14 cellular contexts compared by ENCODE assay signal in genomic region chr11:1755344-1756023, GRCh38. TPM values are rescaled to one million over a fixed set of nuclear protein-coding genes. Genes with fewer than 3 reads are reported as not detected.
DNase-seq lines count a peak whose midpoint lies in the region; ATAC-seq and TF ChIP-seq lines count a peak whose summit lies in the region.
"Had no signal": no experiment of that assay in that cellular context is flagged by ENCODE, and none has a peak within 500 bp of the region (broad histone marks: within the 10 kb centered on the region; RNA-seq: fewer than 3 reads in every experiment).

No MANE protein-coding gene starts in this region.

- peaks cover 1% of the 10 kb centered on the region for H3K27me3 Mint-ChIP-seq in activated CD4-positive, alpha-beta memory T cell treated with anti-CD3 and anti-CD28 coated beads, Interleukin-2, amount 10 ng/mL, durations not matched to agents 7 days and 5 days
- H3K27me3 Mint-ChIP-seq in activated CD4-positive, alpha-beta memory T cell treated with anti-CD3 and anti-CD28 coated beads for 36 hours = peaks cover 1% of the 10 kb centered on the region

- H3K27ac ChIP-seq in RWPE1 (peak overlapping the region; percentile 93), stomach (peak overlapping the region in 3 of 5 donors; percentile 23 to 98 (median 95)), SK-N-SH (ENCODE audit: low read depth in 2 of 2, low read length in 1 of 2) (no peak overlapping the region)
- H3K27ac ChIP-seq: ovary, testis had no signal

- H3K36me3 ChIP-seq in stomach = peaks cover 54 to 90% (median 87%) of the 10 kb centered on the region in 4 donors
- peaks cover 0 to 40% of the 10 kb centered on the region in 2 experiments for H3K36me3 ChIP-seq in SK-N-SH (replicated peaks in 1 of 2; ENCODE audit: control insufficient read depth in 1 of 2, insufficient read depth in 2 of 2, low read length in 1 of 2)
- H3K36me3 ChIP-seq: ovary had no signal

- no peak for DNase-seq in activated CD4-positive, alpha-beta memory T cell treated with anti-CD3 and anti-CD28 coated beads, Interleukin-2, amount 10 ng/mL, durations not matched to agents 7 days and 5 days
- no peak for DNase-seq in activated CD4-positive, alpha-beta memory T cell treated with anti-CD3 and anti-CD28 coated beads for 36 hours
- DNase-seq in RWPE1 (ENCODE audit: low spot score) (no peak), left ventricle myocardium superior (peak; percentile 86), stomach (no peak), retina (no peak), SK-N-SH (no peak)
- DNase-seq: activated B cell treated with CpG ODN at 0.5 μM for 24 hours; NCI-H2081 treated with DMSO at 0.1 percent for 48 hours; ovary; stimulated activated CD4-positive, alpha-beta T cell treated with anti-CD3 and anti-CD28 coated beads, Interleukin-4, amount 100 ng/mL, for 4 hours; testis had no signal

- H3K4me1 Mint-ChIP-seq in activated CD4-positive, alpha-beta memory T cell treated with anti-CD3 and anti-CD28 coated beads, Interleukin-2, amount 10 ng/mL, durations not matched to agents 7 days and 5 days = peaks cover 61% of the 10 kb centered on the region
- peaks cover 41% of the 10 kb centered on the region for H3K4me1 Mint-ChIP-seq in activated CD4-positive, alpha-beta memory T cell treated with anti-CD3 and anti-CD28 coated beads for 36 hours (ENCODE audit: low read depth)

- no peak overlapping the region for H3K4me2 ChIP-seq in SK-N-SH

- H3K4me1 ChIP-seq in stomach (peaks cover 52 to 95% (median 80%) of the 10 kb centered on the region in 4 donors), SK-N-SH (ENCODE audit: control insufficient read depth in 1 of 2, insufficient read depth in 2 of 2, low read depth in 1 of 2, low read length in 1 of 2) (peaks cover 0 to 29% of the 10 kb centered on the region in 2 experiments; a peak in 1 of 4 replicates)

- TF ChIP-seq RAD21 in SK-N-SH (IDR thresholded peaks at IDR 0.05; ENCODE audit: low read length) = no peak

- H3K36me3 Mint-ChIP-seq in activated CD4-positive, alpha-beta memory T cell treated with anti-CD3 and anti-CD28 coated beads, Interleukin-2, amount 10 ng/mL, durations not matched to agents 7 days and 5 days (ENCODE audit: low read depth) = peaks cover 39% of the 10 kb centered on the region
- H3K36me3 Mint-ChIP-seq in activated CD4-positive, alpha-beta memory T cell treated with anti-CD3 and anti-CD28 coated beads for 36 hours = peaks cover 9% of the 10 kb centered on the region

- no peak for TF ChIP-seq EP300 in stomach (IDR thresholded peaks at IDR 0.05)
- TF ChIP-seq EP300 in SK-N-SH (IDR thresholded peaks at IDR 0.05; ENCODE audit: borderline replicate concordance in 1 of 2, low read depth in 1 of 2, low read length in 1 of 2) = no peak

- H3K27me3 ChIP-seq in stomach (peaks cover 0 to 2% (median 0%) of the 10 kb centered on the region in 3 donors), SK-N-SH (ENCODE audit: insufficient read depth) (no peaks in the 10 kb centered on the region)
- H3K27me3 ChIP-seq: ovary, testis had no signal

- no peak for TF ChIP-seq POLR2A in stomach (IDR thresholded peaks at IDR 0.05)

- H3F3A ChIP-seq in SK-N-SH (replicated peaks; ENCODE audit: insufficient read depth) = no peaks in the 10 kb centered on the region

- peak; percentile 60 for ATAC-seq in left ventricle myocardium superior
- no peak for ATAC-seq in GM18498 (IDR thresholded peaks at IDR 0.05; ENCODE audit: unreplicated experiment)

- H3K9ac ChIP-seq in SK-N-SH = no peak overlapping the region

- H2AFZ ChIP-seq in SK-N-SH (ENCODE audit: low read depth) = no peak overlapping the region

- 67 to 89% (median 70%) methylated on average over 16 to 17 of the region's 17 CpGs for WGBS in stomach, 5 donors
- 89% methylated on average over 17 of the region's 17 CpGs for WGBS in SK-N-SH (ENCODE audit: low lambda C conversion rate)

- H3K4me3 ChIP-seq in stomach (peak overlapping the region in 1 of 4 donors; percentile 8), SK-N-SH (ENCODE audit: low read depth in 2 of 2, low read length in 1 of 2) (no peak overlapping the region)
- H3K4me3 ChIP-seq: ovary, testis had no signal

- no peaks in the 10 kb centered on the region for H3K9me2 ChIP-seq in SK-N-SH

- 0 out of 2 replicates have a peak, but pooled peaks cover 3% of the 10 kb centered on the region for H4K20me1 ChIP-seq in SK-N-SH (ENCODE audit: insufficient read depth)

- POLR2A ChIA-PET in activated CD4-positive, alpha-beta memory T cell treated with anti-CD3 and anti-CD28 coated beads, Interleukin-2, amount 10 ng/mL, durations not matched to agents 7 days and 5 days (lab: Charles Lee) = no interaction called here
- POLR2A ChIA-PET in activated CD4-positive, alpha-beta memory T cell treated with anti-CD3 and anti-CD28 coated beads for 36 hours (lab: Charles Lee) = no interaction called here
- POLR2A ChIA-PET in RWPE1 (lab: Yijun Ruan, JAX; ENCODE audit: low non-redundant PET) (no interaction called here), SK-N-SH (lab: Yijun Ruan, JAX) (no interaction called here)

- H3K4me3 Mint-ChIP-seq in activated CD4-positive, alpha-beta memory T cell treated with anti-CD3 and anti-CD28 coated beads, Interleukin-2, amount 10 ng/mL, durations not matched to agents 7 days and 5 days = no peak overlapping the region
- H3K4me3 Mint-ChIP-seq in activated CD4-positive, alpha-beta memory T cell treated with anti-CD3 and anti-CD28 coated beads for 36 hours = no peak overlapping the region
- H3K4me3 Mint-ChIP-seq: activated B cell treated with CpG ODN at 0.5 μM for 24 hours had no signal

- no peaks in the 10 kb centered on the region for H3K9me3 ChIP-seq in stomach
- no peaks in the 10 kb centered on the region for H3K9me3 ChIP-seq in SK-N-SH
- H3K9me3 ChIP-seq: ovary, testis had no signal

- no peaks in the 10 kb centered on the region for H3K9me3 Mint-ChIP-seq in activated CD4-positive, alpha-beta memory T cell treated with anti-CD3 and anti-CD28 coated beads, Interleukin-2, amount 10 ng/mL, durations not matched to agents 7 days and 5 days
- no peaks in the 10 kb centered on the region for H3K9me3 Mint-ChIP-seq in activated CD4-positive, alpha-beta memory T cell treated with anti-CD3 and anti-CD28 coated beads for 36 hours
- H3K9me3 Mint-ChIP-seq: activated B cell treated with CpG ODN at 0.5 μM for 24 hours had no signal

- no peaks in the 10 kb centered on the region for H3K79me2 ChIP-seq in SK-N-SH (ENCODE audit: insufficient read depth)

- peak overlapping the region; percentile 45 for H3K27ac Mint-ChIP-seq in activated CD4-positive, alpha-beta memory T cell treated with anti-CD3 and anti-CD28 coated beads, Interleukin-2, amount 10 ng/mL, durations not matched to agents 7 days and 5 days
- no peak overlapping the region for H3K27ac Mint-ChIP-seq in activated CD4-positive, alpha-beta memory T cell treated with anti-CD3 and anti-CD28 coated beads for 36 hours
- H3K27ac Mint-ChIP-seq: activated B cell treated with CpG ODN at 0.5 μM for 24 hours had no signal

- intact Hi-C loops in activated CD4-positive, alpha-beta memory T cell treated with anti-CD3 and anti-CD28 coated beads for 36 hours (cut with micrococcal nuclease) = no loop called here
- intact Hi-C loops in left ventricle myocardium superior (cut with micrococcal nuclease) (no loop called here), stomach (cut with DNase I; ENCODE audit: low total_unique reads) (no loop called here)

- CTCF ChIA-PET in activated CD4-positive, alpha-beta memory T cell treated with anti-CD3 and anti-CD28 coated beads, Interleukin-2, amount 10 ng/mL, durations not matched to agents 7 days and 5 days (lab: Charles Lee) = interaction anchor here (0.9 kb wide), 1 partner anchor 77 kb away, joined by 4 read pairs; no protein-coding TSS in a partner anchor
- CTCF ChIA-PET in activated CD4-positive, alpha-beta memory T cell treated with anti-CD3 and anti-CD28 coated beads for 36 hours (lab: Charles Lee) = no interaction called here
- CTCF ChIA-PET in RWPE1 (lab: Yijun Ruan, JAX) = interaction anchor here (0.6 to 1.0 kb wide), 3 partner anchors 77 to 246 kb away, joined by 3 to 5 read pairs (median 5); no protein-coding TSS in a partner anchor
- CTCF ChIA-PET in SK-N-SH (lab: Yijun Ruan, JAX) = interaction anchor here (1.0 to 2.4 kb wide), 5 partner anchors 9 to 62 kb away, joined by 3 to 13 read pairs (median 3); no protein-coding TSS in a partner anchor

- TF ChIP-seq CTCF in RWPE1 (conservative IDR thresholded peaks at IDR 0.05; ENCODE audit: low read depth) (no peak), stomach (IDR thresholded peaks at IDR 0.05) (no peak), SK-N-SH (IDR thresholded peaks at IDR 0.05) (no peak)

TF ChIP-seq in SK-N-SH, 30 proteins besides CTCF, POLR2A, EP300 and RAD21 (continues in another document):
- no peak for TF ChIP-seq ELF1 (IDR thresholded peaks at IDR 0.05)

RNA-seq across cellular contexts. Expression of gene IFITM10, which starts 5.1 kb away (rescaled TPM):
- 1 to 10 TPM in 1 of 2 experiments, under 1 TPM in 1; 0.70 to 1.3 TPM for total RNA-seq in activated CD4-positive, alpha-beta memory T cell treated with anti-CD3 and anti-CD28 coated beads, Interleukin-2, amount 10 ng/mL, durations not matched to agents 7 days and 5 days
- under 1 TPM; 0.27 to 0.29 TPM for total RNA-seq in activated CD4-positive, alpha-beta memory T cell treated with anti-CD3 and anti-CD28 coated beads for 36 hours
- total RNA-seq in left ventricle myocardium superior (0.77 TPM), stomach (under 1 TPM in 1 of 5 donors, not detected in 4; 0.72 TPM)
- polyA plus RNA-seq in stomach (1 to 10 TPM in 1 of 3 donors, under 1 TPM in 2; 0.19 to 1.1 (median 0.95) TPM), SK-N-SH (2012; rRNA removed) (0.21 and 0.31 TPM in 2 replicates)
- polyA plus RNA-seq in SK-N-SH (2012; cell fraction: cytosol; rRNA removed) = 0.13 and 0.24 TPM in 2 replicates
- 1.0 and 1.2 TPM in 2 replicates for polyA plus RNA-seq in SK-N-SH (2012; cell fraction: nucleus; rRNA removed)
- total RNA-seq: activated B cell treated with CpG ODN at 0.5 μM for 24 hours had no signal

RNA-seq across cellular contexts. Expression of gene CTSD, which starts 8.2 kb away (rescaled TPM):
- 100 to 1,000 TPM; 156 to 172 TPM for total RNA-seq in activated CD4-positive, alpha-beta memory T cell treated with anti-CD3 and anti-CD28 coated beads, Interleukin-2, amount 10 ng/mL, durations not matched to agents 7 days and 5 days
- 10 to 100 TPM; 52.0 to 58.7 TPM for total RNA-seq in activated CD4-positive, alpha-beta memory T cell treated with anti-CD3 and anti-CD28 coated beads for 36 hours
- total RNA-seq in left ventricle myocardium superior (1,004 TPM), stomach (100 to 1,000 TPM; 115 to 590 (median 210) TPM)
- polyA plus RNA-seq in stomach (100 to 1,000 TPM; 173 to 538 (median 529) TPM), SK-N-SH (2012; rRNA removed) (93.0 and 187 TPM in 2 replicates)
- 58.5 and 113 TPM in 2 replicates for polyA plus RNA-seq in SK-N-SH (2012; cell fraction: cytosol; rRNA removed)
- polyA plus RNA-seq in SK-N-SH (2012; cell fraction: nucleus; rRNA removed) = 234 TPM in 2 replicates

RNA-seq across cellular contexts. Expression of gene KRTAP5-6, which starts 58.5 kb away (rescaled TPM):
- total RNA-seq in activated CD4-positive, alpha-beta memory T cell treated with anti-CD3 and anti-CD28 coated beads, Interleukin-2, amount 10 ng/mL, durations not matched to agents 7 days and 5 days = not detected
- not detected for total RNA-seq in activated CD4-positive, alpha-beta memory T cell treated with anti-CD3 and anti-CD28 coated beads for 36 hours
- not detected for total RNA-seq in left ventricle myocardium superior
- not detected for total RNA-seq in stomach
- not detected for polyA plus RNA-seq in stomach
- polyA plus RNA-seq in SK-N-SH (2012; rRNA removed) = not detected in 2 replicates
- not detected in 2 replicates for polyA plus RNA-seq in SK-N-SH (2012; cell fraction: cytosol; rRNA removed)
- polyA plus RNA-seq in SK-N-SH (2012; cell fraction: nucleus; rRNA removed) = not detected in 2 replicates
- total RNA-seq: activated B cell treated with CpG ODN at 0.5 μM for 24 hours, frontal cortex, ovary, testis had no signal
- polyA plus RNA-seq: ovary had no signal

Comparison
In these comparisons a context has a peak if more than half of its experiments do, and no peak if none do; other contexts are left out.
1. H3K27ac ChIP-seq: peak in RWPE1 (single experiment) and stomach (3 of 5); none in SK-N-SH (0 of 2).